26 cellular contexts compared by ENCODE assay signal in genomic region chr3:185534511-185534910, GRCh38. TPM values are rescaled to one million over a fixed set of nuclear protein-coding genes. Genes with fewer than 3 reads are reported as not detected.
"Had no signal": no experiment of that assay in that cellular context is flagged by ENCODE, and none has a peak within 500 bp of the region (broad histone marks: within the 10 kb centered on the region; RNA-seq: fewer than 3 reads in every experiment).

No MANE protein-coding gene starts in this region.

- H3K36me3 ChIP-seq: ovary, prostate gland, thyroid gland, WERI-Rb-1 had no signal

- H3K9me3 Mint-ChIP-seq: activated CD4-positive, alpha-beta T cell treated with anti-CD3 and anti-CD28 coated beads, Interleukin-2, amount 10 ng/mL, durations not matched to agents 7 days and 5 days; activated CD8-positive, alpha-beta T cell treated with anti-CD3 and anti-CD28 coated beads for 36 hours had no signal

- H3K27ac Mint-ChIP-seq: activated CD4-positive, alpha-beta T cell treated with anti-CD3 and anti-CD28 coated beads, Interleukin-2, amount 10 ng/mL, durations not matched to agents 7 days and 5 days; activated CD8-positive, alpha-beta memory T cell treated with anti-CD3 and anti-CD28 coated beads, Interleukin-2, amount 10 ng/mL, durations not matched to agents 7 days and 5 days; activated CD8-positive, alpha-beta T cell treated with anti-CD3 and anti-CD28 coated beads for 36 hours; activated naive CD4-positive, alpha-beta T cell treated with anti-CD3 and anti-CD28 coated beads, Interleukin-2, amount 10 ng/mL, durations not matched to agents 7 days and 5 days; brain; stimulated activated naive CD8-positive, alpha-beta T cell treated with anti-CD3 and anti-CD28 coated beads, Interleukin-15, Interleukin-2, amounts not matched to agents 100 ng/mL and 50 ng/mL, for 24 hours had no signal

- H3K27me3 Mint-ChIP-seq: activated CD4-positive, alpha-beta T cell treated with anti-CD3 and anti-CD28 coated beads, Interleukin-2, amount 10 ng/mL, durations not matched to agents 7 days and 5 days; activated CD8-positive, alpha-beta memory T cell treated with anti-CD3 and anti-CD28 coated beads, Interleukin-2, amount 10 ng/mL, durations not matched to agents 7 days and 5 days; brain; stimulated activated naive CD8-positive, alpha-beta T cell treated with anti-CD3 and anti-CD28 coated beads, Interleukin-15, Interleukin-2, amounts not matched to agents 100 ng/mL and 50 ng/mL, for 24 hours had no signal

- H3K4me3 Mint-ChIP-seq: activated CD4-positive, alpha-beta T cell treated with anti-CD3 and anti-CD28 coated beads, Interleukin-2, amount 10 ng/mL, durations not matched to agents 7 days and 5 days; activated CD8-positive, alpha-beta memory T cell treated with anti-CD3 and anti-CD28 coated beads, Interleukin-2, amount 10 ng/mL, durations not matched to agents 7 days and 5 days; activated CD8-positive, alpha-beta T cell treated with anti-CD3 and anti-CD28 coated beads for 36 hours; activated naive CD4-positive, alpha-beta T cell treated with anti-CD3 and anti-CD28 coated beads, Interleukin-2, amount 10 ng/mL, durations not matched to agents 7 days and 5 days; brain; naive thymus-derived CD4-positive, alpha-beta T cell; stimulated activated naive CD8-positive, alpha-beta T cell treated with anti-CD3 and anti-CD28 coated beads, Interleukin-15, Interleukin-2, amounts not matched to agents 100 ng/mL and 50 ng/mL, for 24 hours had no signal

- H3K27ac ChIP-seq: foreskin keratinocyte, ovary, prostate gland, thyroid gland, WERI-Rb-1 had no signal

- DNase-seq: activated CD4-positive, alpha-beta T cell treated with anti-CD3 and anti-CD28 coated beads, Interleukin-2, amount 10 ng/mL, durations not matched to agents 7 days and 5 days; activated CD4-positive, CD25-positive, alpha-beta regulatory T cell treated with anti-CD3 and anti-CD28 coated beads, Interleukin-2, amount 50 U/mL, for 72 hours; activated CD8-positive, alpha-beta memory T cell treated with anti-CD3 and anti-CD28 coated beads, Interleukin-2, amount 10 ng/mL, durations not matched to agents 7 days and 5 days; activated CD8-positive, alpha-beta T cell treated with anti-CD3 and anti-CD28 coated beads for 36 hours; activated effector memory CD4-positive, alpha-beta T cell treated with anti-CD3 and anti-CD28 coated beads, Interleukin-2, amount 50 U/mL, for 16 hours; activated naive CD4-positive, alpha-beta T cell treated with anti-CD3 and anti-CD28 coated beads, Interleukin-2, amount 10 ng/mL, durations not matched to agents 7 days and 5 days; activated T-cell treated with anti-CD3 and anti-CD28 coated beads for 4 hours; anterior cingulate cortex; caudate nucleus; effector memory CD4-positive, alpha-beta T cell; naive thymus-derived CD4-positive, alpha-beta T cell; ovary; stimulated activated CD4-positive, alpha-beta T cell treated with anti-CD3 and anti-CD28 coated beads, Interleukin-12 subunit alpha, Interleukin-12 subunit beta, amount 100 ng/mL, for 4 hours; stimulated activated CD4-positive, alpha-beta T cell treated with anti-CD3 and anti-CD28 coated beads, Interleukin-4, amount 100 ng/mL, for 4 hours; substantia nigra; T-helper 1 cell; thyroid gland; WERI-Rb-1 had no signal

- H3K4me3 ChIP-seq: lung, ovary, prostate gland, thyroid gland had no signal

- ATAC-seq: activated CD8-positive, alpha-beta memory T cell treated with anti-CD3 and anti-CD28 coated beads, Interleukin-2, amount 10 ng/mL, durations not matched to agents 7 days and 5 days; activated CD8-positive, alpha-beta T cell treated with anti-CD3 and anti-CD28 coated beads for 36 hours; esophagus mucosa; foreskin keratinocyte; left lobe of liver; naive thymus-derived CD4-positive, alpha-beta T cell had no signal

- H3K36me3 Mint-ChIP-seq: activated naive CD4-positive, alpha-beta T cell treated with anti-CD3 and anti-CD28 coated beads, Interleukin-2, amount 10 ng/mL, durations not matched to agents 7 days and 5 days; brain had no signal

- H3K9me3 ChIP-seq: ovary, prostate gland, thyroid gland had no signal

- H3K4me1 ChIP-seq: prostate gland, thyroid gland had no signal

- H3K27me3 ChIP-seq: foreskin keratinocyte, ovary, thyroid gland had no signal

RNA-seq across cellular contexts. Expression of gene LIPH, which starts 17.9 kb away (rescaled TPM):
- total RNA-seq: activated CD4-positive, alpha-beta T cell treated with anti-CD3 and anti-CD28 coated beads, Interleukin-2, amount 10 ng/mL, durations not matched to agents 7 days and 5 days; activated CD8-positive, alpha-beta memory T cell treated with anti-CD3 and anti-CD28 coated beads, Interleukin-2, amount 10 ng/mL, durations not matched to agents 7 days and 5 days; activated CD8-positive, alpha-beta T cell treated with anti-CD3 and anti-CD28 coated beads for 36 hours; dermis microvascular lymphatic vessel endothelial cell; naive thymus-derived CD4-positive, alpha-beta T cell had no signal
